In genomic region chr2:39265315-39265714, GRCh38 we compare ENCODE assay signal across 15 cellular contexts. TPM values are rescaled to one million over a fixed set of nuclear protein-coding genes. Genes with fewer than 3 reads are reported as not detected.
DNase-seq lines count a peak whose midpoint lies in the region; ATAC-seq, FAIRE-seq and TF ChIP-seq lines count a peak whose summit lies in the region.
"Had no signal": no experiment of that assay in that cellular context is flagged by ENCODE, and none has a peak within 500 bp of the region (broad histone marks: within the 10 kb centered on the region; RNA-seq: fewer than 3 reads in every experiment).

No MANE protein-coding gene starts in this region.

- no peak for ATAC-seq in pancreas
- ATAC-seq: left cardiac atrium had no signal

- no peaks in the 10 kb centered on the region for H3K4me1 ChIP-seq in pancreas
- H3K4me1 ChIP-seq: parathyroid adenoma had no signal

- intact Hi-C loops in pancreas (cut with DNase I), result no loop called here

- H3K27ac ChIP-seq in VCaP (peak overlapping the region; percentile 63), pancreas (no peak overlapping the region)
- H3K27ac ChIP-seq: parathyroid adenoma, SJSA1 had no signal

- peak; percentile 23 for FAIRE-seq in pancreas (lab: Jason Lieb, UNC)

- DNase-seq in NCI-H146 (lab: John Stamatoyannopoulos, UW), result peak; percentile 4
- no peak for DNase-seq in NCI-H146 treated with DMSO at 0.1 percent for 48 hours (lab: John Stamatoyannopoulos, UW; ENCODE audit: unreplicated experiment)
- DNase-seq in NCI-H1436 (lab: John Stamatoyannopoulos, UW), result peak; percentile 62
- no peak for DNase-seq in pancreas
- no peak for DNase-seq in COLO829 (ENCODE audit: low spot score)
- DNase-seq in NK-92 treated with Interleukin-12 subunit alpha and Interleukin-12 subunit beta, amount 100 ng/mL, for 24 hours (lab: John Stamatoyannopoulos, UW), result no peak
- DNase-seq in NCI-H1694 (lab: John Stamatoyannopoulos, UW), result no peak
- DNase-seq: EL, hippocampal formation, left cardiac atrium, OCI-M1 had no signal

- H3K36me3 ChIP-seq in pancreas, result peaks cover 0 to 5% (median 2%) of the 10 kb centered on the region in 3 donors

- H3K4me3 ChIP-seq in pancreas, result no peak overlapping the region
- H3K4me3 ChIP-seq: SJSA1 had no signal

- 75 to 84% methylated on average over 2 of the region's 2 CpGs for WGBS in pancreas, 2 donors

- H3K9me3 ChIP-seq in pancreas, result no peaks in the 10 kb centered on the region
- H3K9me3 ChIP-seq: SJSA1 had no signal

- no peaks in the 10 kb centered on the region for H3K27me3 ChIP-seq in pancreas
- H3K27me3 ChIP-seq: SJSA1 had no signal

- TF ChIP-seq CTCF in VCaP (conservative IDR thresholded peaks at IDR 0.05) (no peak), pancreas (IDR thresholded peaks at IDR 0.05) (no peak)

RNA-seq across cellular contexts. Expression of gene CDKL4, which starts 21.5 kb away (rescaled TPM):
- under 1 TPM in 5 of 6 donors, not detected in 1; 0.25 to 0.79 (median 0.61) TPM for total RNA-seq in pancreas
- polyA plus RNA-seq in pancreas, result under 1 TPM; 0.14 to 0.19 TPM
- polyA plus RNA-seq: CD14-positive monocyte had no signal

Comparison
In these comparisons a context has a peak if more than half of its experiments do, and no peak if none do; other contexts are left out.
1. DNase-seq: peak in NCI-H146 (single experiment) and NCI-H1436 (single experiment); none in NCI-H146 treated with DMSO at 0.1 percent for 48 hours (single experiment), pancreas (0 of 6), COLO829 (single experiment), NK-92 treated with Interleukin-12 subunit alpha and Interleukin-12 subunit beta, amount 100 ng/mL, for 24 hours (single experiment) and NCI-H1694 (single experiment).